In the genomic region with DNA sequence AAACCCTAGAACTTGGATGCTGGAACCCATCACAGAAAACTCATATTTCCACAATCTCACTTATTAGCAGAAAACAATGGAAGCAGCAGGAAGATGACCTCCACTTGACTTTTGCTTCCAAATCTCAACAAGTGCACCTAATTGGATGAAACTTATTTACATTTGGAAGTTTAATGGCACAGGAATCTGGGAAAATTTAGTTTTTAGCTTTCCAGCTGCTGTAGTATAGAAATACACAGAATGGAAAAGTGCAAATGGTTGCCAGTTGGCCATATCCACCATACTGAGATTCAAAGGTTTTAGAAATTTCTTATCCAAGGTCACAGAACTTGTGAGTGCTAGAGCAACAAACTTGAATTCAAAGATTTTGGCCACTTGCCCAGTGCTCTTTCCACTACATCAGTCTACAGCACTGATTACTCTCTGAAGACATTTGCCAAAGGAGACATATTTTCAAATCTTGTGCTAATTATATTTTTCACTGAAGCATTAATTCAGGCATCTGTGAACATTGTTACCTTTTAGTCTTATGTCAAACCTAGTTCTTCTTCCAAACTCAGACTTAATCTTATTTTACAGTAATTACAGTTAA, we compare ENCODE assay signal across 16 cellular contexts. TPM values are rescaled to one million over a fixed set of nuclear protein-coding genes. Genes with fewer than 3 reads are reported as not detected.
DNase-seq lines count a peak whose midpoint lies in the region; ATAC-seq and TF ChIP-seq lines count a peak whose summit lies in the region.
"Had no signal": no experiment of that assay in that cellular context is flagged by ENCODE, and none has a peak within 500 bp of the region (broad histone marks: within the 10 kb centered on the region; RNA-seq: fewer than 3 reads in every experiment).

No MANE protein-coding gene starts in this region.

- H3K27me3 Mint-ChIP-seq in nephron progenitor cell (ENCODE audit: low read depth, poor library complexity), result peaks cover 17% of the 10 kb centered on the region
- H3K27me3 Mint-ChIP-seq in chondrocyte (ENCODE audit: low read depth), result no peaks in the 10 kb centered on the region
- H3K27me3 Mint-ChIP-seq in T-helper 17 cell, result no peaks in the 10 kb centered on the region
- H3K27me3 Mint-ChIP-seq: stimulated activated naive CD8-positive, alpha-beta T cell treated with anti-CD3 and anti-CD28 coated beads, Interleukin-15, amount 100 ng/mL, for 72 hours had no signal

- H3K36me3 Mint-ChIP-seq in nephron progenitor cell (ENCODE audit: low read depth) (no peaks in the 10 kb centered on the region), chondrocyte (ENCODE audit: low read depth) (no peaks in the 10 kb centered on the region), T-helper 17 cell (ENCODE audit: low read depth) (peaks cover 4% of the 10 kb centered on the region)
- H3K36me3 Mint-ChIP-seq: natural killer cell had no signal

- DNase-seq in RPMI8226, result peak; percentile 9
- peak; percentile 80 for DNase-seq in fibroblast of pulmonary artery (ENCODE audit: low read depth)
- no peak for DNase-seq in nephron progenitor cell
- no peak for DNase-seq in chondrocyte (ENCODE audit: low spot score)
- no peak for DNase-seq in stimulated activated CD4-positive, alpha-beta T cell treated with anti-CD3 and anti-CD28 coated beads, Interleukin-2, amount 100 ng/mL, for 48 hours
- no peak for DNase-seq in T-helper 17 cell
- DNase-seq: activated naive CD4-positive, alpha-beta T cell treated with anti-CD3 and anti-CD28 coated beads, Interleukin-2, amount 50 U/mL, for 16 hours; cortex of kidney; foreskin melanocyte; natural killer cell; NCI-H510A; SHP77 treated with DMSO at 0.1 percent for 48 hours; sigmoid colon; stimulated activated naive CD8-positive, alpha-beta T cell treated with anti-CD3 and anti-CD28 coated beads, Interleukin-15, amount 100 ng/mL, for 72 hours had no signal

- no peaks in the 10 kb centered on the region for H3K9me3 ChIP-seq in HEK293 (ENCODE audit: control insufficient read depth, insufficient read depth, low read depth, low read length)
- no peaks in the 10 kb centered on the region for H3K9me3 ChIP-seq in T-helper 17 cell (ENCODE audit: control insufficient read depth, low read length, poor library complexity, severe bottlenecking)
- H3K9me3 ChIP-seq: sigmoid colon had no signal

- H3K4me1 Mint-ChIP-seq in nephron progenitor cell (no peaks in the 10 kb centered on the region), chondrocyte (ENCODE audit: low read depth) (peaks cover 31% of the 10 kb centered on the region), T-helper 17 cell (peaks cover 2% of the 10 kb centered on the region)
- H3K4me1 Mint-ChIP-seq: natural killer cell had no signal

- H3K4me1 ChIP-seq in HEK293 (ENCODE audit: control insufficient read depth, insufficient read depth, low read length), result peaks cover 7% of the 10 kb centered on the region; the same call in 1 of the 2 replicates

- no peak overlapping the region for H3K4me3 Mint-ChIP-seq in nephron progenitor cell
- no peak overlapping the region for H3K4me3 Mint-ChIP-seq in chondrocyte (ENCODE audit: unreplicated experiment)
- no peak overlapping the region for H3K4me3 Mint-ChIP-seq in T-helper 17 cell
- H3K4me3 Mint-ChIP-seq: natural killer cell; stimulated activated naive CD8-positive, alpha-beta T cell treated with anti-CD3 and anti-CD28 coated beads, Interleukin-15, amount 100 ng/mL, for 72 hours had no signal

- POLR2A ChIA-PET in HEK293 (lab: Yijun Ruan, JAX), result no interaction called here

- TF ChIP-seq CTCF in HEK293 (tag by site-specific recombination; IDR thresholded peaks at IDR 0.05) (no peak), fibroblast of pulmonary artery (IDR thresholded peaks at IDR 0.05; ENCODE audit: low read length, missing control alignments) (no peak), nephron progenitor cell (IDR thresholded peaks at IDR 0.05) (no peak), chondrocyte (IDR thresholded peaks at IDR 0.05) (no peak)

- H3K27ac Mint-ChIP-seq in nephron progenitor cell (peak overlapping the region; percentile 16), chondrocyte (ENCODE audit: unreplicated experiment) (no peak overlapping the region), T-helper 17 cell (no peak overlapping the region)
- H3K27ac Mint-ChIP-seq: natural killer cell; stimulated activated naive CD8-positive, alpha-beta T cell treated with anti-CD3 and anti-CD28 coated beads, Interleukin-15, amount 100 ng/mL, for 72 hours had no signal

- CTCF ChIA-PET in HEK293 (lab: Yijun Ruan, JAX), result interaction anchor here (2.6 kb wide), 1 partner anchor 12 kb away, joined by 9 read pairs; no protein-coding TSS in a partner anchor

- no peaks in the 10 kb centered on the region for H3K9me3 Mint-ChIP-seq in nephron progenitor cell
- H3K9me3 Mint-ChIP-seq in chondrocyte (ENCODE audit: low read depth), result no peaks in the 10 kb centered on the region
- H3K9me3 Mint-ChIP-seq: natural killer cell; stimulated activated naive CD8-positive, alpha-beta T cell treated with anti-CD3 and anti-CD28 coated beads, Interleukin-15, amount 100 ng/mL, for 72 hours had no signal

- no peak overlapping the region for H3K27ac ChIP-seq in HEK293 (ENCODE audit: extremely low read depth, low read depth, low read length)
- H3K27ac ChIP-seq: sigmoid colon had no signal

- H3K4me3 ChIP-seq in HEK293 (ENCODE audit: low read depth, low read length), result no peak overlapping the region
- no peak overlapping the region for H3K4me3 ChIP-seq in fibroblast of pulmonary artery (replicated peaks; ENCODE audit: low read depth, low read length)
- H3K4me3 ChIP-seq: sigmoid colon had no signal

- no peaks in the 10 kb centered on the region for H3K36me3 ChIP-seq in HEK293 (ENCODE audit: control insufficient read depth in 2 of 2, insufficient read depth in 1 of 2, low read length in 2 of 2)
- H3K36me3 ChIP-seq: sigmoid colon had no signal

- ATAC-seq in HG02885 (IDR thresholded peaks at IDR 0.05; ENCODE audit: poor library complexity, unreplicated experiment), result no peak
- ATAC-seq in T-helper 17 cell, result no peak
- ATAC-seq: natural killer cell; stimulated activated naive CD8-positive, alpha-beta T cell treated with anti-CD3 and anti-CD28 coated beads, Interleukin-15, amount 100 ng/mL, for 72 hours had no signal

TF ChIP-seq in HEK293, 187 proteins besides CTCF, POLR2A, EP300 and RAD21 (continues in another document):
- TF ChIP-seq ZNF777 (tag by site-specific recombination; IDR thresholded peaks at IDR 0.05; ENCODE audit: borderline replicate concordance) (no peak), KLF10 (tag by site-specific recombination; IDR thresholded peaks at IDR 0.05) (no peak)
- TF ChIP-seq, protein P1, sequence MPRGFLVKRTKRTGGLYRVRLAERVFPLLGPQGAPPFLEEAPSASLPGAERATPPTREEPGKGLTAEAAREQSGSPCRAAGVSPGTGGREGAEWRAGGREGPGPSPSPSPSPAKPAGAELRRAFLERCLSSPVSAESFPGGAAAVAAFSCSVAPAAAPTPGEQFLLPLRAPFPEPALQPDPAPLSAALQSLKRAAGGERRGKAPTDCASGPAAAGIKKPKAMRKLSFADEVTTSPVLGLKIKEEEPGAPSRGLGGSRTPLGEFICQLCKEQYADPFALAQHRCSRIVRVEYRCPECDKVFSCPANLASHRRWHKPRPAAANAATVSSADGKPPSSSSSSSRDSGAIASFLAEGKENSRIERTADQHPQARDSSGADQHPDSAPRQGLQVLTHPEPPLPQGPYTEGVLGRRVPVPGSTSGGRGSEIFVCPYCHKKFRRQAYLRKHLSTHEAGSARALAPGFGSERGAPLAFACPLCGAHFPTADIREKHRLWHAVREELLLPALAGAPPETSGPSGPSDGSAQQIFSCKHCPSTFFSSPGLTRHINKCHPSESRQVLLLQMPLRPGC (tag by site-specific recombination; IDR thresholded peaks at IDR 0.05), result no peak
- TF ChIP-seq, protein P2, sequence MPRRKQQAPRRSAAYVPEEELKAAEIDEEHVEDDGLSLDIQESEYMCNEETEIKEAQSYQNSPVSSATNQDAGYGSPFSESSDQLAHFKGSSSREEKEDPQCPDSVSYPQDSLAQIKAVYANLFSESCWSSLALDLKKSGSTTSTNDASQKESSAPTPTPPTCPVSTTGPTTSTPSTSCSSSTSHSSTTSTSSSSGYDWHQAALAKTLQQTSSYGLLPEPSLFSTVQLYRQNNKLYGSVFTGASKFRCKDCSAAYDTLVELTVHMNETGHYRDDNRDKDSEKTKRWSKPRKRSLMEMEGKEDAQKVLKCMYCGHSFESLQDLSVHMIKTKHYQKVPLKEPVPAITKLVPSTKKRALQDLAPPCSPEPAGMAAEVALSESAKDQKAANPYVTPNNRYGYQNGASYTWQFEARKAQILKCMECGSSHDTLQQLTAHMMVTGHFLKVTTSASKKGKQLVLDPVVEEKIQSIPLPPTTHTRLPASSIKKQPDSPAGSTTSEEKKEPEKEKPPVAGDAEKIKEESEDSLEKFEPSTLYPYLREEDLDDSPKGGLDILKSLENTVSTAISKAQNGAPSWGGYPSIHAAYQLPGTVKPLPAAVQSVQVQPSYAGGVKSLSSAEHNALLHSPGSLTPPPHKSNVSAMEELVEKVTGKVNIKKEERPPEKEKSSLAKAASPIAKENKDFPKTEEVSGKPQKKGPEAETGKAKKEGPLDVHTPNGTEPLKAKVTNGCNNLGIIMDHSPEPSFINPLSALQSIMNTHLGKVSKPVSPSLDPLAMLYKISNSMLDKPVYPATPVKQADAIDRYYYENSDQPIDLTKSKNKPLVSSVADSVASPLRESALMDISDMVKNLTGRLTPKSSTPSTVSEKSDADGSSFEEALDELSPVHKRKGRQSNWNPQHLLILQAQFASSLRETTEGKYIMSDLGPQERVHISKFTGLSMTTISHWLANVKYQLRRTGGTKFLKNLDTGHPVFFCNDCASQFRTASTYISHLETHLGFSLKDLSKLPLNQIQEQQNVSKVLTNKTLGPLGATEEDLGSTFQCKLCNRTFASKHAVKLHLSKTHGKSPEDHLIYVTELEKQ (tag by site-specific recombination; IDR thresholded peaks at IDR 0.05; ENCODE audit: borderline replicate concordance), result no peak
- TF ChIP-seq, protein P3, sequence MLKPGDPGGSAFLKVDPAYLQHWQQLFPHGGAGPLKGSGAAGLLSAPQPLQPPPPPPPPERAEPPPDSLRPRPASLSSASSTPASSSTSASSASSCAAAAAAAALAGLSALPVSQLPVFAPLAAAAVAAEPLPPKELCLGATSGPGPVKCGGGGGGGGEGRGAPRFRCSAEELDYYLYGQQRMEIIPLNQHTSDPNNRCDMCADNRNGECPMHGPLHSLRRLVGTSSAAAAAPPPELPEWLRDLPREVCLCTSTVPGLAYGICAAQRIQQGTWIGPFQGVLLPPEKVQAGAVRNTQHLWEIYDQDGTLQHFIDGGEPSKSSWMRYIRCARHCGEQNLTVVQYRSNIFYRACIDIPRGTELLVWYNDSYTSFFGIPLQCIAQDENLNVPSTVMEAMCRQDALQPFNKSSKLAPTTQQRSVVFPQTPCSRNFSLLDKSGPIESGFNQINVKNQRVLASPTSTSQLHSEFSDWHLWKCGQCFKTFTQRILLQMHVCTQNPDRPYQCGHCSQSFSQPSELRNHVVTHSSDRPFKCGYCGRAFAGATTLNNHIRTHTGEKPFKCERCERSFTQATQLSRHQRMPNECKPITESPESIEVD (tag by site-specific recombination; IDR thresholded peaks at IDR 0.05), result peak; percentile 37; the same call in 1 of the 2 replicates

RNA-seq across cellular contexts. Expression of a gene that starts 9.3 kb away (rescaled TPM):
- total RNA-seq in chondrocyte (123 to 145 TPM (median 143 TPM) in 3 replicates), T-helper 17 cell (100 to 1,000 TPM; 139 to 208 TPM)

Comparison
In these comparisons a context has a peak if more than half of its experiments do, and no peak if none do; other contexts are left out.
1. DNase-seq: peak in RPMI8226 (single experiment) and fibroblast of pulmonary artery (single experiment); none in nephron progenitor cell (single experiment), chondrocyte (single experiment), stimulated activated CD4-positive, alpha-beta T cell treated with anti-CD3 and anti-CD28 coated beads, Interleukin-2, amount 100 ng/mL, for 48 hours (0 of 2) and T-helper 17 cell (0 of 3).